Comparison of ENCODE assay signal across 12 cellular contexts in the genomic region with DNA sequence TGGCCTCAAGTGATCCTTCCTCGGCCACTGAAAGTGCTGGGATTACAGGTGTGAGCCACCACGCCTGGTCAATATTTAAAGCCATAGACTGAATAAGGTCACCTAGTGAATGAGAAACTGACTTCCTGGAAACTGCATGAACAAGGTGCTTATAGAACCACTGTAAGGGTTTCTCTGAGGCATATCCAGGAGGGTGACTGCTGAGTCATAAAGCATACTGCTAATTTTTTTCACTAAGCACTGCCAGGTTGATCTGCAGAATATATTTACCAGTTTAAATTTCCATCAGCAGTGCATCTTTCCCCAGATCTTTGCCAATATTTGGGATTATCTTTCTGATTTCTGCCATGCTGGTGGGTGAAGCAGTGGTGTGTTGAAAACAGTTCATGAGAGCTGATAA. TPM values are rescaled to one million over a fixed set of nuclear protein-coding genes. Genes with fewer than 3 reads are reported as not detected.
DNase-seq lines count a peak whose midpoint lies in the region; ATAC-seq, FAIRE-seq and TF ChIP-seq lines count a peak whose summit lies in the region.
"Had no signal": no experiment of that assay in that cellular context is flagged by ENCODE, and none has a peak within 500 bp of the region (broad histone marks: within the 10 kb centered on the region; RNA-seq: fewer than 3 reads in every experiment).

No MANE protein-coding gene starts in this region.

- no peak for FAIRE-seq in frontal cortex (lab: Jason Lieb, UNC)

- H4K20me1 ChIP-seq in HCT116 (ENCODE audit: insufficient read depth) = no peaks in the 10 kb centered on the region

- no peaks in the 10 kb centered on the region for H3K9me3 ChIP-seq in HCT116 (ENCODE audit: control insufficient read depth in 1 of 2, insufficient read depth in 1 of 2, low read depth in 1 of 2, low read length in 2 of 2)

- no peak overlapping the region for H3K27ac Mint-ChIP-seq in activated CD4-positive, alpha-beta T cell treated with anti-CD3 and anti-CD28 coated beads, Interleukin-2, amount 10 ng/mL, durations not matched to agents 24 days and 14 days
- H3K27ac Mint-ChIP-seq: dendritic cell treated with granulocyte-macrophage colony-stimulating factor and Interleukin-4, amounts not matched to agents 40 ng/mL and 50 ng/mL, for 4 days; naive B cell had no signal

- H3K4me2 ChIP-seq in HCT116 (ENCODE audit: low read length) = peak overlapping the region; percentile 38

- no peak overlapping the region for H3K27ac ChIP-seq in HCT116 (ENCODE audit: low read depth, low read length)

- no peaks in the 10 kb centered on the region for H3K9me2 ChIP-seq in HCT116 (ENCODE audit: insufficient read depth)

- no peak overlapping the region for H3K9ac ChIP-seq in HCT116 (ENCODE audit: low read length)

- H2AFZ ChIP-seq in HCT116 (ENCODE audit: low read depth, low read length, poor library complexity, severe bottlenecking) = peak overlapping the region; percentile 74

- no peaks in the 10 kb centered on the region for H3K9me3 Mint-ChIP-seq in activated CD4-positive, alpha-beta T cell treated with anti-CD3 and anti-CD28 coated beads, Interleukin-2, amount 10 ng/mL, durations not matched to agents 24 days and 14 days
- H3K9me3 Mint-ChIP-seq: dendritic cell treated with granulocyte-macrophage colony-stimulating factor and Interleukin-4, amounts not matched to agents 40 ng/mL and 50 ng/mL, for 4 days; naive B cell had no signal

- in situ Hi-C loops in G401 (cut with HindIII; ENCODE audit: low sequenced_read_pairs) = no loop called here

- TF ChIP-seq CTCF in HCT116 (IDR thresholded peaks at IDR 0.05 in 2 of 3, conservative IDR thresholded peaks at IDR 0.05 in 1 of 3; ENCODE audit: borderline replicate concordance in 1 of 3, insufficient read depth in 1 of 3, low read depth in 2 of 3, low read length in 2 of 3) (no peak), retinal pigment epithelial cell (conservative IDR thresholded peaks at IDR 0.05; ENCODE audit: low read depth, low read length) (no peak)

- no peaks in the 10 kb centered on the region for H3K36me3 ChIP-seq in HCT116 (ENCODE audit: control insufficient read depth in 1 of 2, insufficient read depth in 2 of 2, low read length in 2 of 2)

- H3K27me3 ChIP-seq in HCT116 (ENCODE audit: insufficient read depth, low read length) = no peaks in the 10 kb centered on the region

- ATAC-seq in HCT116 = no peak
- no peak for ATAC-seq in GM19023 (IDR thresholded peaks at IDR 0.05; ENCODE audit: unreplicated experiment)

- H3K36me3 Mint-ChIP-seq in activated CD4-positive, alpha-beta T cell treated with anti-CD3 and anti-CD28 coated beads, Interleukin-2, amount 10 ng/mL, durations not matched to agents 24 days and 14 days (ENCODE audit: low read depth) = no peaks in the 10 kb centered on the region
- H3K36me3 Mint-ChIP-seq: naive B cell had no signal

- TF ChIP-seq POLR2A in HCT116 (IDR thresholded peaks at IDR 0.05; ENCODE audit: borderline replicate concordance, extremely low read depth, insufficient read depth, insufficient read length) = no peak

- CTCF ChIA-PET in HCT116 (lab: Charles Lee) = no interaction called here

- H3K79me2 ChIP-seq in HCT116 (ENCODE audit: insufficient read depth, low read length) = peaks cover 2% of the 10 kb centered on the region; the same call in 1 of the 2 replicates

- peaks cover 10% of the 10 kb centered on the region for H3K4me1 Mint-ChIP-seq in activated CD4-positive, alpha-beta T cell treated with anti-CD3 and anti-CD28 coated beads, Interleukin-2, amount 10 ng/mL, durations not matched to agents 24 days and 14 days

- TF ChIP-seq RAD21 in HCT116 (IDR thresholded peaks at IDR 0.05; ENCODE audit: low read depth) = no peak

- RAD21 ChIA-PET in HCT116 (lab: Charles Lee; ENCODE audit: low non-redundant PET in 1 of 2, low total read pairs in 2 of 2, uncharacterized antibody in 2 of 2, unreplicated experiment in 2 of 2) = no interaction called here

- H3K27me3 Mint-ChIP-seq in activated CD4-positive, alpha-beta T cell treated with anti-CD3 and anti-CD28 coated beads, Interleukin-2, amount 10 ng/mL, durations not matched to agents 24 days and 14 days = peaks cover 5% of the 10 kb centered on the region
- H3K27me3 Mint-ChIP-seq: dendritic cell treated with granulocyte-macrophage colony-stimulating factor and Interleukin-4, amounts not matched to agents 40 ng/mL and 50 ng/mL, for 4 days had no signal

- H3K4me1 ChIP-seq in HCT116 (ENCODE audit: control insufficient read depth in 1 of 2, insufficient read depth in 2 of 2, low read length in 2 of 2) = peaks cover 25 to 72% of the 10 kb centered on the region in 2 experiments; a peak in 3 of 4 replicates

- POLR2A ChIA-PET in HCT116 (lab: Charles Lee) = interaction anchor here (1.1 kb wide), 1 partner anchor 8 kb away, joined by 4 read pairs; no protein-coding TSS in a partner anchor

- DNase-seq in activated CD4-positive, alpha-beta T cell treated with anti-CD3 and anti-CD28 coated beads, Interleukin-2, amount 10 ng/mL, durations not matched to agents 24 days and 14 days = peak; percentile 69
- no peak for DNase-seq in activated CD4-positive, alpha-beta T cell treated with anti-CD3 and anti-CD28 coated beads, Interleukin-2, amount 50 U/mL, for 1 hour
- DNase-seq in HCT116 (ENCODE audit: low read depth, low spot score) (no peak), NCI-H69 (lab: John Stamatoyannopoulos, UW) (peak; percentile 18), retinal pigment epithelial cell (ENCODE audit: low read depth) (peak; percentile 84), frontal cortex (ENCODE audit: low spot score in 2 of 2) (no peak), G401 (ENCODE audit: low spot score) (no peak)
- DNase-seq: activated T-cell treated with anti-CD3 and anti-CD28 coated beads, Interleukin-2, amount 50 U/mL, for 1 hour; naive B cell; NCI-H1930 had no signal

- no peak overlapping the region for H3K4me3 Mint-ChIP-seq in activated CD4-positive, alpha-beta T cell treated with anti-CD3 and anti-CD28 coated beads, Interleukin-2, amount 10 ng/mL, durations not matched to agents 24 days and 14 days
- H3K4me3 Mint-ChIP-seq: dendritic cell treated with granulocyte-macrophage colony-stimulating factor and Interleukin-4, amounts not matched to agents 40 ng/mL and 50 ng/mL, for 4 days; naive B cell had no signal

- intact Hi-C loops in activated CD4-positive, alpha-beta T cell treated with anti-CD3 and anti-CD28 coated beads, Interleukin-2, amount 10 ng/mL, durations not matched to agents 24 days and 14 days (cut with micrococcal nuclease) = loop anchor here (10.0 kb wide), 1 partner anchor 204 kb away; no protein-coding TSS in a partner anchor
- intact Hi-C loops in HCT116 (cut with micrococcal nuclease) = no loop called here

- H3K4me3 ChIP-seq in HCT116 (replicated peaks in 1 of 2; ENCODE audit: low read depth in 1 of 2, low read length in 2 of 2) = no peak overlapping the region
- no peak overlapping the region for H3K4me3 ChIP-seq in retinal pigment epithelial cell (ENCODE audit: low read length)

- no TSS peak for BruUV-seq in HCT116 (replicated peaks; lab: Mats Ljungman, UMichigan)

TF ChIP-seq in HCT116, 20 proteins besides CTCF, POLR2A, EP300 and RAD21 (continues in another document):
- TF ChIP-seq ZFX (IDR thresholded peaks at IDR 0.05) = no peak
- TF ChIP-seq ZNF274 (IDR thresholded peaks at IDR 0.05; ENCODE audit: low read depth, low read length) = no peak
- no peak for TF ChIP-seq YY1 (IDR thresholded peaks at IDR 0.05; ENCODE audit: extremely low read depth, insufficient replicate concordance, low read depth, low read length)
- no peak for TF ChIP-seq SRF (IDR thresholded peaks at IDR 0.05; ENCODE audit: low read depth)
- no peak for TF ChIP-seq POLR2AphosphoS5 (IDR thresholded peaks at IDR 0.05; ENCODE audit: low read depth, low read length)
- TF ChIP-seq, protein P1, sequence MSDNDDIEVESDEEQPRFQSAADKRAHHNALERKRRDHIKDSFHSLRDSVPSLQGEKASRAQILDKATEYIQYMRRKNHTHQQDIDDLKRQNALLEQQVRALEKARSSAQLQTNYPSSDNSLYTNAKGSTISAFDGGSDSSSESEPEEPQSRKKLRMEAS (IDR thresholded peaks at IDR 0.05) = peak; percentile 42; the same call in 1 of the 2 replicates
- peak; percentile 45 for TF ChIP-seq JUND (IDR thresholded peaks at IDR 0.05)
- no peak for TF ChIP-seq ELF1 (IDR thresholded peaks at IDR 0.05; ENCODE audit: borderline replicate concordance, low read depth)
- TF ChIP-seq EZH2 (IDR thresholded peaks at IDR 0.05) = no peak
- TF ChIP-seq SP1 (IDR thresholded peaks at IDR 0.05; ENCODE audit: low read depth) = 0 out of 2 replicates have a peak, but pooled peaks have one; percentile 30
- TF ChIP-seq ATF3 (IDR thresholded peaks at IDR 0.05) = no peak
- no peak for TF ChIP-seq CEBPB (IDR thresholded peaks at IDR 0.05; ENCODE audit: low read depth)
- no peak for TF ChIP-seq EGR1 (IDR thresholded peaks at IDR 0.05; ENCODE audit: low read depth)
- TF ChIP-seq TCF7L2 (IDR thresholded peaks at IDR 0.05; ENCODE audit: borderline replicate concordance, extremely low read depth, insufficient read depth, insufficient read length) = no peak
- peak; percentile 64 for TF ChIP-seq CBX3 (IDR thresholded peaks at IDR 0.05; ENCODE audit: low read depth)
- TF ChIP-seq SIN3A (IDR thresholded peaks at IDR 0.05; ENCODE audit: low read depth) = no peak
- TF ChIP-seq EZH2phosphoT487 (IDR thresholded peaks at IDR 0.05; ENCODE audit: borderline replicate concordance) = no peak
- peak; percentile 59 for TF ChIP-seq FOSL1 (IDR thresholded peaks at IDR 0.05; ENCODE audit: low read depth)

RNA-seq across cellular contexts. Expression of gene CLIP4, which starts 4.3 kb away (rescaled TPM):
- 23.6 and 24.1 TPM in 2 replicates for total RNA-seq in activated CD4-positive, alpha-beta T cell treated with anti-CD3 and anti-CD28 coated beads, Interleukin-2, amount 10 ng/mL, durations not matched to agents 24 days and 14 days
- total RNA-seq in HCT116 (2021; ENCODE audit: unreplicated experiment) (27.8 TPM), frontal cortex (49.3 TPM)
- 16.1 and 16.8 TPM in 2 replicates for polyA plus RNA-seq in HCT116 (2012)
- total RNA-seq in G401 (2014; rRNA removed; shearing (Covaris generic)) = 1.2 and 6.2 TPM in 2 replicates

RNA-seq across cellular contexts. Expression of gene PCARE, which starts 36.6 kb away (rescaled TPM):
- total RNA-seq in activated CD4-positive, alpha-beta T cell treated with anti-CD3 and anti-CD28 coated beads, Interleukin-2, amount 10 ng/mL, durations not matched to agents 24 days and 14 days = not detected in 2 replicates
- total RNA-seq in HCT116 (2021; ENCODE audit: unreplicated experiment) (not detected), frontal cortex (not detected)
- polyA plus RNA-seq in HCT116 (2012) = not detected in 2 replicates
- total RNA-seq in G401 (2014; rRNA removed; shearing (Covaris generic)) = not detected in 2 replicates

Comparison
In these comparisons a context has a peak if more than half of its experiments do, and no peak if none do; other contexts are left out.
1. DNase-seq: peak in activated CD4-positive, alpha-beta T cell treated with anti-CD3 and anti-CD28 coated beads, Interleukin-2, amount 10 ng/mL, durations not matched to agents 24 days and 14 days (single experiment), NCI-H69 (single experiment) and retinal pigment epithelial cell (single experiment); none in activated CD4-positive, alpha-beta T cell treated with anti-CD3 and anti-CD28 coated beads, Interleukin-2, amount 50 U/mL, for 1 hour (single experiment), HCT116 (single experiment), frontal cortex (0 of 2) and G401 (single experiment).